ENCODE assay signal across 1 cellular context in genomic region chr14:60838601-60839000, GRCh38.
TF ChIP-seq lines count a peak whose summit lies in the region.

No MANE protein-coding gene starts in this region.

TF ChIP-seq in K562, 482 proteins besides CTCF, POLR2A, EP300 and RAD21 (continued from another document):
- TF ChIP-seq POLR2G (IDR thresholded peaks at IDR 0.05; ENCODE audit: low read depth, low read length) (0 out of 2 replicates have a peak, but pooled peaks have one; percentile 18), CBFA2T3 (IDR thresholded peaks at IDR 0.05) (no peak)
